In the genomic region with DNA sequence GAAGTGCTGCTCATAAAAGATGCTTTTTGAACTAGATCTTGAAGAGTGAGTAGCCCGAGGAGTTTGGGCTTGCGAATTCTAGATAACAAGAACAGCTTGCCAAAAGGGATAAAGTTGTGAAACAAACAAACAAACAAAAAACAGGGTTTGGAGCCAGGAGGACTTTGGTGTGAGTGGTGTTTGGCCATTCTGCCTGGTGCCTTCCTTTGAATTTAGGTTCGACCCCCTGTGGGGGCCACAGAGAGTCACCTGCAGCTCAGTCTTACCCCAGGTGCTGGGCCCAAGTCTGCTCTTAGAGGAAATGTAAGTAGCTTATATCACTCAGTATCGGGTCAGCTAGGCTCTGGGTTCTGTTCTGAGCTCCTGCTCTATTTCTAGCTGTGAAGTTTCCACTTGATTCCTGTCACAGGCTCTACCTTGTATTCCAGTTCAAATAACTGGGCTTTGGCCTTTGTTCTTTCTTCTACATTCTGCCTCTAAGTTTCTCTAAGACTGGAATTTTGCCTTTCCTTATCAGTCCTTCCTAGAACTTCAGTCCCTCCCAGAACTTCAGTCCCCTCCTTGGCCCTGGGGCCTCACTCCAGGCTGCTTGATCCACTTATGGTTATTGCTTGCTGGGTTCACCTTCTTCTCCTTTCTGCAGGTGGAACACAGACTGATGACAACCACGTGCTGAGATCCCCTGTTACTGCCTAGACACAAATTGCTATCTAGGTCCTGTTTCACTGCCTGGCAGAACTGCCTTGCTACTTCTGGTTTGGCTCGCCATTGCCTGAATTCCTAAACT, we compare ENCODE assay signal across 13 cellular contexts. TPM values are rescaled to one million over a fixed set of nuclear protein-coding genes. Genes with fewer than 3 reads are reported as not detected.
DNase-seq lines count a peak whose midpoint lies in the region; ATAC-seq, FAIRE-seq and TF ChIP-seq lines count a peak whose summit lies in the region.
"Had no signal": no experiment of that assay in that cellular context is flagged by ENCODE, and none has a peak within 500 bp of the region (broad histone marks: within the 10 kb centered on the region; RNA-seq: fewer than 3 reads in every experiment).

No MANE protein-coding gene starts in this region.

- H2AFZ ChIP-seq in IMR-90 (replicated peaks; ENCODE audit: low read length, poor library complexity) = peak overlapping the region; percentile 37
- H2AFZ ChIP-seq in keratinocyte (ENCODE audit: control insufficient read depth, low read length) = peak overlapping the region; percentile 35

- H3K18ac ChIP-seq in IMR-90 (ENCODE audit: low read depth, low read length) = peak overlapping the region; percentile 70; the same call in 1 of the 2 replicates

- H2BK20ac ChIP-seq in IMR-90 (ENCODE audit: low read depth, low read length) = peak overlapping the region; percentile 76

- peaks cover 2% of the 10 kb centered on the region for H3K36me3 Mint-ChIP-seq in stimulated activated memory B cell treated with anti-CD40 and anti-IgM and Interleukin-4, amounts not matched to agents 10 μg/mL and 1 μg/mL and 100 μg/mL, for 72 hours

- no peak overlapping the region for H3K4me3 Mint-ChIP-seq in stimulated activated memory B cell treated with anti-CD40 and anti-IgM and Interleukin-4, amounts not matched to agents 10 μg/mL and 1 μg/mL and 100 μg/mL, for 72 hours

- H2BK15ac ChIP-seq in IMR-90 (ENCODE audit: low read depth, low read length) = peak overlapping the region; percentile 99

- peaks cover 31% of the 10 kb centered on the region for H3K9me1 ChIP-seq in IMR-90 (ENCODE audit: insufficient read depth, low read length)
- no peaks in the 10 kb centered on the region for H3K9me1 ChIP-seq in keratinocyte (ENCODE audit: control insufficient read depth, extremely low read depth, insufficient read depth, low read length)

- TF ChIP-seq RAD21 in IMR-90 (IDR thresholded peaks at IDR 0.05; ENCODE audit: low read length) = no peak

- peak overlapping the region; percentile 7; the same call in 1 of the 2 replicates for H3K56ac ChIP-seq in IMR-90 (ENCODE audit: extremely low read depth, insufficient read depth, low read length)

- H3K9me3 ChIP-seq in IMR-90 (ENCODE audit: control insufficient read depth, insufficient read depth, low read length) (no peaks in the 10 kb centered on the region), keratinocyte (ENCODE audit: control insufficient read depth, low read depth, low read length) (no peaks in the 10 kb centered on the region)

- no TSS peak for BruUV-seq in IMR-90 (replicated peaks; lab: Mats Ljungman, UMichigan)

- H3K14ac ChIP-seq in IMR-90 (replicated peaks; ENCODE audit: low read depth, low read length) = peak overlapping the region; percentile 71

- intact Hi-C loops in IMR-90 (cut with micrococcal nuclease) = loop anchor here (5.0 kb wide), 1 partner anchor 80 kb away; no protein-coding TSS in a partner anchor

- peak overlapping the region in 1 of 2 experiments; percentile 67; a peak in 1 of 4 replicates for H4K8ac ChIP-seq in IMR-90 (ENCODE audit: low read depth in 2 of 2, low read length in 2 of 2)

- H4K5ac ChIP-seq in IMR-90 (ENCODE audit: low read depth, low read length) = peak overlapping the region; percentile 75

- H3K27me3 ChIP-seq in IMR-90 (ENCODE audit: control insufficient read depth, insufficient read depth, low read length) (no peaks in the 10 kb centered on the region), bronchial epithelial cell (ENCODE audit: control insufficient read depth, insufficient read depth, low read length) (no peaks in the 10 kb centered on the region), keratinocyte (ENCODE audit: control insufficient read depth, extremely low read depth, insufficient read depth, low read length) (no peaks in the 10 kb centered on the region)

- 60% methylated on average over 2 of the region's 6 CpGs; no CpG with 5 or more reads in 1 of the 2 experiments for WGBS in IMR-90 (ENCODE audit: extremely low coverage in 2 of 2, insufficient read length in 1 of 2), 2 experiments

- FAIRE-seq in bronchial epithelial cell (lab: Jason Lieb, UNC) (no peak), keratinocyte (lab: Jason Lieb, UNC) (peak; percentile 20)
- FAIRE-seq: GM19239 had no signal

- H3K23ac ChIP-seq in IMR-90 (ENCODE audit: low read depth, low read length) = peak overlapping the region; percentile 67; the same call in 1 of the 2 replicates

- CTCF ChIA-PET in IMR-90 (lab: Yijun Ruan, JAX) = interaction anchor here (0.6 kb wide), 1 partner anchor 87 kb away, joined by 3 read pairs; no protein-coding TSS in a partner anchor

- H2AK5ac ChIP-seq in IMR-90 (ENCODE audit: low read depth, low read length) = peak overlapping the region; percentile 96

- H3K27me3 Mint-ChIP-seq in stimulated activated memory B cell treated with anti-CD40 and anti-IgM and Interleukin-4, amounts not matched to agents 10 μg/mL and 1 μg/mL and 100 μg/mL, for 72 hours = no peaks in the 10 kb centered on the region

- peaks cover 4% of the 10 kb centered on the region for H3K4me1 Mint-ChIP-seq in stimulated activated memory B cell treated with anti-CD40 and anti-IgM and Interleukin-4, amounts not matched to agents 10 μg/mL and 1 μg/mL and 100 μg/mL, for 72 hours

- peak overlapping the region; percentile 45; the same call in 1 of the 2 replicates for H4K91ac ChIP-seq in IMR-90 (ENCODE audit: insufficient read depth, low read depth, low read length)

- peak overlapping the region; percentile 25 for H2AK9ac ChIP-seq in IMR-90 (replicated peaks; ENCODE audit: low read depth, low read length, poor library complexity)

- POLR2A ChIA-PET in IMR-90 (lab: Charles Lee; ENCODE audit: unreplicated experiment) = no interaction called here

- H3K79me1 ChIP-seq in IMR-90 (ENCODE audit: low read depth in 1 of 2, low read length in 2 of 2) = peaks cover 5 to 19% of the 10 kb centered on the region in 2 experiments; a peak in 3 of 4 replicates

- H3K4me2 ChIP-seq in IMR-90 (ENCODE audit: low read depth, low read length) = no peak overlapping the region
- H3K4me2 ChIP-seq in keratinocyte (ENCODE audit: control insufficient read depth, extremely low read depth, insufficient read depth, low read depth, low read length) = no peak overlapping the region

- in situ Hi-C loops in IMR-90 (cut with MboI; ENCODE audit: low sequenced_read_pairs) = no loop called here

- H3K79me2 ChIP-seq in keratinocyte (ENCODE audit: control insufficient read depth, insufficient read depth, low read length) = no peaks in the 10 kb centered on the region

- no peak for TF ChIP-seq POLR2A in IMR-90 (IDR thresholded peaks at IDR 0.05; ENCODE audit: low read depth, low read length)

- H4K20me1 ChIP-seq in IMR-90 (ENCODE audit: insufficient read depth, low read length) (no peaks in the 10 kb centered on the region), keratinocyte (ENCODE audit: control insufficient read depth, extremely low read depth, insufficient read depth, low read length) (no peaks in the 10 kb centered on the region)

- H3K27ac ChIP-seq in IMR-90 (ENCODE audit: insufficient read depth, low read length) = peak overlapping the region; percentile 39; the same call in 1 of the 2 replicates
- peak overlapping the region; percentile 88 for H3K27ac ChIP-seq in keratinocyte (ENCODE audit: control insufficient read depth, insufficient read depth, low read length)
- H3K27ac ChIP-seq: C4-2B had no signal

- H3K9ac ChIP-seq in IMR-90 (ENCODE audit: low read depth, low read length) = no peak overlapping the region
- peak overlapping the region; percentile 23 for H3K9ac ChIP-seq in keratinocyte (ENCODE audit: control insufficient read depth, extremely low read depth, insufficient read depth, low read length)

- no peaks in the 10 kb centered on the region for H3K9me3 Mint-ChIP-seq in stimulated activated memory B cell treated with anti-CD40 and anti-IgM and Interleukin-4, amounts not matched to agents 10 μg/mL and 1 μg/mL and 100 μg/mL, for 72 hours

- no peak for TF ChIP-seq CTCF in IMR-90 (conservative IDR thresholded peaks at IDR 0.05; ENCODE audit: low read depth, low read length)
- TF ChIP-seq CTCF in bronchial epithelial cell (IDR thresholded peaks at IDR 0.05; ENCODE audit: insufficient read depth, low read length, severe bottlenecking) = no peak
- no peak for TF ChIP-seq CTCF in keratinocyte (optimal IDR thresholded peaks at IDR 0.05 in 1 of 3, IDR thresholded peaks at IDR 0.05 in 1 of 3, conservative IDR thresholded peaks at IDR 0.05 in 1 of 3; ENCODE audit: extremely low read depth in 1 of 3, insufficient read depth in 2 of 3, low read length in 3 of 3)

- dilution Hi-C loops in IMR-90 (cut with HindIII; ENCODE audit: low sequenced_read_pairs, unreplicated experiment) (no loop called here), keratinocyte (cut with MboI; ENCODE audit: extremely low pct_ligation_motif_present, low sequenced_read_pairs) (no loop called here)

- peaks cover 4% of the 10 kb centered on the region; the same call in 1 of the 2 replicates for H3K36me3 ChIP-seq in IMR-90 (ENCODE audit: control insufficient read depth, insufficient read depth, low read length)
- H3K36me3 ChIP-seq in bronchial epithelial cell (ENCODE audit: control insufficient read depth, insufficient read depth, low read length) = no peaks in the 10 kb centered on the region
- H3K36me3 ChIP-seq in keratinocyte (ENCODE audit: control insufficient read depth in 2 of 2, extremely low read depth in 1 of 2, insufficient read depth in 2 of 2, low read length in 2 of 2) = no peaks in the 10 kb centered on the region

- H3K4me1 ChIP-seq in IMR-90 (ENCODE audit: control insufficient read depth, insufficient read depth, low read length) = peaks cover 22% of the 10 kb centered on the region
- H3K4me1 ChIP-seq in keratinocyte (ENCODE audit: control insufficient read depth, extremely low read depth, insufficient read depth, low read length) = peaks cover 83% of the 10 kb centered on the region

- H3K4me3 ChIP-seq in IMR-90 (ENCODE audit: insufficient read depth, low read depth, low read length) = no peak overlapping the region
- no peak overlapping the region for H3K4me3 ChIP-seq in bronchial epithelial cell (ENCODE audit: low read depth, low read length)
- no peak overlapping the region for H3K4me3 ChIP-seq in keratinocyte (ENCODE audit: control insufficient read depth in 2 of 3, extremely low read depth in 1 of 3, insufficient read depth in 2 of 3, low read depth in 1 of 3, low read length in 3 of 3)

- peak overlapping the region; percentile 82 for H3K4ac ChIP-seq in IMR-90 (ENCODE audit: low read depth, low read length)

- DNase-seq in IMR-90 (no peak), bronchial epithelial cell (ENCODE audit: low read depth) (peak; percentile 64), keratinocyte (ENCODE audit: low read depth, low spot score) (no peak), AG08396 (ENCODE audit: low spot score) (no peak), NCI-H1694 treated with DMSO at 0.1 percent for 48 hours (lab: John Stamatoyannopoulos, UW) (no peak)
- no peak for DNase-seq in activated naive CD4-positive, alpha-beta T cell treated with anti-CD3 and anti-CD28 coated beads, Interleukin-2, amount 50 U/mL, for 16 hours
- DNase-seq: activated CD4-positive, CD25-positive, alpha-beta regulatory T cell treated with anti-CD3 and anti-CD28 coated beads, Interleukin-2, amount 50 U/mL, for 72 hours; NCI-H2107; NK-92 treated with Interleukin-12 subunit alpha and Interleukin-12 subunit beta, amount 100 ng/mL, for 24 hours; stimulated activated naive CD4-positive, alpha-beta T cell treated with Interleukin-2 at 50 U/mL for 16 hours had no signal

- H2BK5ac ChIP-seq in IMR-90 (ENCODE audit: low read depth, low read length, poor library complexity, severe bottlenecking) = peak overlapping the region; percentile 50

- H2BK120ac ChIP-seq in IMR-90 (ENCODE audit: low read depth, low read length) = peak overlapping the region; percentile 68

- H3K27ac Mint-ChIP-seq in stimulated activated memory B cell treated with anti-CD40 and anti-IgM and Interleukin-4, amounts not matched to agents 10 μg/mL and 1 μg/mL and 100 μg/mL, for 72 hours = peak overlapping the region; percentile 7

- ATAC-seq in IMR-90 (ENCODE audit: low read depth) = no peak
- ATAC-seq in stimulated activated memory B cell treated with anti-CD40 and anti-IgM and Interleukin-4, amounts not matched to agents 10 μg/mL and 1 μg/mL and 100 μg/mL, for 72 hours = no peak

RNA-seq across cellular contexts. Expression of gene DUSP6, which starts 20.5 kb away (rescaled TPM):
- 70.1 and 78.6 TPM in 2 replicates for total RNA-seq in IMR-90 (2012; rRNA removed)
- 38.5 and 59.0 TPM in 2 replicates for polyA plus RNA-seq in IMR-90 (2012; rRNA removed)
- polyA plus RNA-seq in IMR-90 (2012; cell fraction: cytosol; rRNA removed) = 16.4 and 21.0 TPM in 2 replicates
- 213 and 221 TPM in 2 replicates for polyA plus RNA-seq in IMR-90 (2012; cell fraction: nucleus; rRNA removed; ENCODE audit: low replicate concordance)
- total RNA-seq in bronchial epithelial cell = 12.9 and 149 TPM in 2 replicates
- 205 to 251 TPM (median 221 TPM) in 3 replicates for polyA plus RNA-seq in keratinocyte
- polyA plus RNA-seq in keratinocyte (2011; ENCODE audit: low read depth) = 66.1 TPM
- 66.2 and 96.4 TPM in 2 replicates for polyA plus RNA-seq in keratinocyte (2011; cell fraction: cytosol; rRNA removed)
- 255 and 281 TPM in 2 replicates for polyA plus RNA-seq in keratinocyte (2011; cell fraction: nucleus; rRNA removed)
- 82.7 and 187 TPM in 2 replicates for polyA plus RNA-seq in keratinocyte (2012; ENCODE audit: low replicate concordance)
- 454 to 649 TPM (median 503 TPM) in 3 replicates for polyA minus RNA-seq in keratinocyte
- 290 TPM for polyA minus RNA-seq in keratinocyte (2011; cell fraction: cytosol; rRNA and poly(A)+ RNA removed)
- 297 and 332 TPM in 2 replicates for polyA minus RNA-seq in keratinocyte (2011; cell fraction: nucleus; rRNA and poly(A)+ RNA removed)
